Comparison of ENCODE assay signal across 21 cellular contexts in genomic region chr13:43304945-43305344, GRCh38.
DNase-seq lines count a peak whose midpoint lies in the region; ATAC-seq, FAIRE-seq and TF ChIP-seq lines count a peak whose summit lies in the region.
"Had no signal": no experiment of that assay in that cellular context is flagged by ENCODE, and none has a peak within 500 bp of the region (broad histone marks: within the 10 kb centered on the region; RNA-seq: fewer than 3 reads in every experiment).

No MANE protein-coding gene starts in this region.

- TF ChIP-seq CTCF in H1 (IDR thresholded peaks at IDR 0.05; ENCODE audit: control extremely low read depth in 1 of 3, insufficient read depth in 1 of 3, low read depth in 1 of 3, low read length in 3 of 3), result peak; percentile 41 to 48 (median 45)
- TF ChIP-seq CTCF in mesothelial cell of epicardium (IDR thresholded peaks at IDR 0.05; ENCODE audit: unreplicated experiment), result no peak

- FAIRE-seq in H1 (lab: Jason Lieb, UNC), result no peak
- FAIRE-seq: A204.1 had no signal

- peak; percentile 37 to 53; a peak in 3 of 4 replicates for TF ChIP-seq RAD21 in H1 (IDR thresholded peaks at IDR 0.05 in 1 of 2, conservative IDR thresholded peaks at IDR 0.05 in 1 of 2; ENCODE audit: low read depth in 2 of 2, low read length in 2 of 2)

- no peak for TF ChIP-seq EP300 in H1 (IDR thresholded peaks at IDR 0.05; ENCODE audit: borderline replicate concordance in 1 of 2, low read depth in 2 of 2, low read length in 2 of 2)

- H3K56ac ChIP-seq in H1 (replicated peaks; ENCODE audit: insufficient read length, low read depth, low read length), result no peak overlapping the region

- H2BK12ac ChIP-seq in H1 (ENCODE audit: low read depth, low read length), result no peak overlapping the region

- intact Hi-C loops in left cardiac atrium (cut with DNase I), result loop anchor here in 1 of 2 donors (5.0 kb wide), 2 partner anchors 482 to 497 kb away; partner anchors contain the start of gene ENOX1

- no peak for ATAC-seq in left cardiac atrium
- no peak for ATAC-seq in GM19324 (IDR thresholded peaks at IDR 0.05; ENCODE audit: low FRiP score, unreplicated experiment)
- ATAC-seq: effector memory CD8-positive, alpha-beta T cell; left lobe of liver; right cardiac atrium; stimulated activated naive B cell treated with anti-CD40 and anti-IgM and Interleukin-4, amounts not matched to agents 10 μg/mL and 1 μg/mL and 100 μg/mL, for 72 hours had no signal

- H2BK120ac ChIP-seq in H1 (replicated peaks; ENCODE audit: low read depth, low read length), result no peak overlapping the region

- no peaks in the 10 kb centered on the region; a peak in 2 of 7 replicates for H3K27me3 ChIP-seq in H1 (replicated peaks in 1 of 4; ENCODE audit: control insufficient read depth in 3 of 4, extremely low read depth in 1 of 4, insufficient read depth in 3 of 4, low read length in 3 of 4)
- H3K27me3 ChIP-seq: tibial nerve had no signal

- no peaks in the 10 kb centered on the region; the same call in 1 of the 2 replicates for H3K23me2 ChIP-seq in H1 (ENCODE audit: low read depth, low read length)

- H3K4me1 Mint-ChIP-seq in mesothelial cell of epicardium, result peaks cover 42% of the 10 kb centered on the region

- DNase-seq in DMS53 (lab: John Stamatoyannopoulos, UW) (peak; percentile 8), DMS53 treated with DMSO at 0.1 percent for 48 hours (lab: John Stamatoyannopoulos, UW; ENCODE audit: unreplicated experiment) (no peak), NCI-H1694 (lab: John Stamatoyannopoulos, UW) (peak; percentile 57), H1 (ENCODE audit: low read depth in 1 of 2, low spot score in 2 of 2) (no peak), pons (ENCODE audit: low spot score) (peak; percentile 41), mesothelial cell of epicardium (ENCODE audit: low spot score in 2 of 2, unreplicated experiment in 2 of 2) (no peak), left cardiac atrium (no peak)
- DNase-seq: activated CD4-positive, alpha-beta memory T cell treated with anti-CD3 and anti-CD28 coated beads for 36 hours; activated naive CD4-positive, alpha-beta T cell treated with Interleukin-2 at 50 U/mL for 16 hours; cerebellar nuclear complex; DMS79; effector memory CD8-positive, alpha-beta T cell; NCI-H2081 treated with DMSO at 0.1 percent for 48 hours; NCI-H526 treated with DMSO at 0.1 percent for 48 hours; right cardiac atrium; stimulated activated naive B cell treated with anti-CD40 and anti-IgM and Interleukin-4, amounts not matched to agents 10 μg/mL and 1 μg/mL and 100 μg/mL, for 72 hours had no signal

- no peak overlapping the region for H2AK5ac ChIP-seq in H1 (ENCODE audit: low read depth, low read length)

- H3K14ac ChIP-seq in H1 (ENCODE audit: insufficient read length), result no peak overlapping the region

- WGBS in H1 (ENCODE audit: extremely low coverage in 1 of 2, insufficient coverage in 1 of 2, insufficient read length in 1 of 2, insufficient replicate concordance in 2 of 2, low coverage in 1 of 2, low lambda C conversion rate in 2 of 2, missing lambda C conversion rate in 1 of 2), 2 experiments, result 50% methylated on average over 2 of the region's 2 CpGs; no CpG with 5 or more reads in 1 of the 2 experiments

- H3K4ac ChIP-seq in H1 (replicated peaks; ENCODE audit: insufficient read length, low read depth, low read length), result no peak overlapping the region

- H3K23ac ChIP-seq in H1 (ENCODE audit: insufficient read length), result no peak overlapping the region

- no peak overlapping the region for H3K4me3 Mint-ChIP-seq in mesothelial cell of epicardium
- H3K4me3 Mint-ChIP-seq: activated CD4-positive, alpha-beta memory T cell treated with anti-CD3 and anti-CD28 coated beads for 36 hours; effector memory CD8-positive, alpha-beta T cell; stimulated activated naive B cell treated with anti-CD40 and anti-IgM and Interleukin-4, amounts not matched to agents 10 μg/mL and 1 μg/mL and 100 μg/mL, for 72 hours had no signal

- H3K18ac ChIP-seq in H1 (ENCODE audit: extremely low read depth, low read length), result no peak overlapping the region

- no peak overlapping the region for H2AFZ ChIP-seq in H1 (ENCODE audit: low read length)

- CTCF ChIA-PET in H1 (lab: Charles Lee; ENCODE audit: partially characterized antibody), result interaction anchor here (0.7 to 2.6 kb wide), 6 partner anchors 11 to 500 kb away, joined by 3 to 9 read pairs (median 3); no protein-coding TSS in a partner anchor

- POLR2A ChIA-PET in H1 (lab: Charles Lee; ENCODE audit: partially characterized antibody), result no interaction called here

- no peak overlapping the region for H4K5ac ChIP-seq in H1 (ENCODE audit: insufficient read length, low read depth, low read length)

- H4K20me1 ChIP-seq in H1 (replicated peaks in 1 of 2; ENCODE audit: control insufficient read depth in 1 of 2, insufficient read depth in 2 of 2, low read length in 2 of 2), result no peaks in the 10 kb centered on the region

- no peak overlapping the region for H3K9ac ChIP-seq in H1 (replicated peaks in 1 of 4; ENCODE audit: extremely low read depth in 1 of 4, low read depth in 3 of 4, low read length in 3 of 4)

- no peaks in the 10 kb centered on the region for H3K9me3 Mint-ChIP-seq in mesothelial cell of epicardium
- H3K9me3 Mint-ChIP-seq: activated CD4-positive, alpha-beta memory T cell treated with anti-CD3 and anti-CD28 coated beads for 36 hours; CD14-positive monocyte; effector memory CD8-positive, alpha-beta T cell; stimulated activated naive B cell treated with anti-CD40 and anti-IgM and Interleukin-4, amounts not matched to agents 10 μg/mL and 1 μg/mL and 100 μg/mL, for 72 hours had no signal

- H3K79me1 ChIP-seq in H1 (ENCODE audit: low read depth, low read length), result no peaks in the 10 kb centered on the region

- no peak overlapping the region for H2BK15ac ChIP-seq in H1 (ENCODE audit: low read length)

- H3K4me3 ChIP-seq in H1 (ENCODE audit: extremely low read depth in 1 of 4, insufficient read depth in 2 of 4, low read depth in 3 of 4, low read length in 4 of 4), result no peak overlapping the region
- H3K4me3 ChIP-seq: tibial nerve had no signal

- H3K36me3 ChIP-seq in H1 (ENCODE audit: control insufficient read depth in 2 of 4, insufficient read depth in 4 of 4, low read length in 3 of 4), result no peaks in the 10 kb centered on the region
- H3K36me3 ChIP-seq: tibial nerve had no signal

- H3K27me3 Mint-ChIP-seq in mesothelial cell of epicardium (ENCODE audit: low read depth), result peaks cover 12% of the 10 kb centered on the region

- no peak overlapping the region for H3K27ac ChIP-seq in H1 (ENCODE audit: low read depth, low read length)
- H3K27ac ChIP-seq: tibial nerve had no signal

- H2BK20ac ChIP-seq in H1 (ENCODE audit: low read length), result no peak overlapping the region

- no peak overlapping the region for H2BK5ac ChIP-seq in H1 (ENCODE audit: low read depth, low read length)

- no peaks in the 10 kb centered on the region for H3K9me3 ChIP-seq in H1 (ENCODE audit: insufficient read depth in 2 of 2, low read depth in 1 of 2, low read length in 1 of 2)
- H3K9me3 ChIP-seq: tibial nerve had no signal

- no peaks in the 10 kb centered on the region for H3K36me3 Mint-ChIP-seq in mesothelial cell of epicardium
- H3K36me3 Mint-ChIP-seq: activated CD4-positive, alpha-beta memory T cell treated with anti-CD3 and anti-CD28 coated beads for 36 hours; CD14-positive monocyte; stimulated activated naive B cell treated with anti-CD40 and anti-IgM and Interleukin-4, amounts not matched to agents 10 μg/mL and 1 μg/mL and 100 μg/mL, for 72 hours had no signal

- H3K4me1 ChIP-seq in H1 (replicated peaks in 1 of 4; ENCODE audit: control insufficient read depth in 3 of 4, insufficient read depth in 4 of 4, low read length in 3 of 4), result peaks cover 0 to 4% (median 0%) of the 10 kb centered on the region in 4 experiments; a peak in 1 of 7 replicates

- no peak overlapping the region for H3K27ac Mint-ChIP-seq in mesothelial cell of epicardium
- H3K27ac Mint-ChIP-seq: activated CD4-positive, alpha-beta memory T cell treated with anti-CD3 and anti-CD28 coated beads for 36 hours; effector memory CD8-positive, alpha-beta T cell; stimulated activated naive B cell treated with anti-CD40 and anti-IgM and Interleukin-4, amounts not matched to agents 10 μg/mL and 1 μg/mL and 100 μg/mL, for 72 hours had no signal

- H4K8ac ChIP-seq in H1 (ENCODE audit: extremely low read depth, insufficient read depth, low read length), result no peak overlapping the region

- H3K79me2 ChIP-seq in H1 (ENCODE audit: control insufficient read depth in 1 of 2, insufficient read depth in 2 of 2, low read length in 2 of 2), result no peaks in the 10 kb centered on the region

- H3K4me2 ChIP-seq in H1 (ENCODE audit: insufficient read depth in 1 of 2, low read depth in 2 of 2, low read length in 2 of 2), result no peak overlapping the region

- H4K91ac ChIP-seq in H1 (replicated peaks; ENCODE audit: insufficient read length, low read length), result no peak overlapping the region

- TF ChIP-seq POLR2A in H1 (IDR thresholded peaks at IDR 0.05; ENCODE audit: control extremely low read depth in 1 of 2, low read depth in 2 of 2, low read length in 2 of 2), result no peak

TF ChIP-seq in H1, 55 proteins besides CTCF, POLR2A, EP300 and RAD21:
- TF ChIP-seq HDAC2 (IDR thresholded peaks at IDR 0.05; ENCODE audit: borderline replicate concordance in 1 of 2, low read depth in 2 of 2, low read length in 2 of 2) (no peak), RFX5 (IDR thresholded peaks at IDR 0.05; ENCODE audit: borderline replicate concordance, low read depth, low read length) (no peak), PHF8 (conservative IDR thresholded peaks at IDR 0.05; ENCODE audit: low read depth, low read length) (no peak), HDAC6 (IDR thresholded peaks at IDR 0.05; ENCODE audit: low read depth, low read length) (no peak), RXRA (IDR thresholded peaks at IDR 0.05; ENCODE audit: insufficient read depth, low read depth, low read length) (no peak), ZNF274 (IDR thresholded peaks at IDR 0.05; ENCODE audit: borderline replicate concordance, extremely low read depth, low read length) (no peak)

Comparison
In these comparisons a context has a peak if more than half of its experiments do, and no peak if none do; other contexts are left out.
1. DNase-seq: peak in DMS53 (single experiment), NCI-H1694 (single experiment) and pons (single experiment); none in DMS53 treated with DMSO at 0.1 percent for 48 hours (single experiment), H1 (0 of 2), mesothelial cell of epicardium (0 of 2) and left cardiac atrium (single experiment).